In the genomic region with DNA sequence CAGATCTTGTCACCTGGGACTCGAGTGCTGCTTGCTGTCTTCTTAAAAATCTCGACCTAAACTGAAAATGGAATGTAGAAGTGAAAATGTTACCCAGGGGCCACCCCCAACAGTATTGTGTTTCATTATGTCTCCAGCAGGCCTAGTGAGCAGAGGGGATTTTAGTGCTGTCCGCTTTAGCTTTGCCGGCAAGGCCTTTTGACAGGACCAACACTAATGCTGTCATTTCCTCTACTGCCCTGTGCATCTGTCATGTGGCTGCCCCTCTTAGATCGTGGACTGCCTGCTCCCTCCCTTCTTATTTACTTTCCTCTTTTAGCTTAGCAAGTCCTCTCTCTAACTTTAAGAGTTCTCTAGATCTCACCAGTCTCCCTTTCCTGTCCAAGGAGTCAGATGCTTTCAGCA, we compare ENCODE assay signal across 9 cellular contexts.
DNase-seq lines count a peak whose midpoint lies in the region; ATAC-seq lines count a peak whose summit lies in the region.
"Had no signal": no experiment of that assay in that cellular context is flagged by ENCODE, and none has a peak within 500 bp of the region (broad histone marks: within the 10 kb centered on the region; RNA-seq: fewer than 3 reads in every experiment).

No MANE protein-coding gene starts in this region.

- H3K27me3 ChIP-seq in right cardiac atrium (ENCODE audit: control insufficient read depth, insufficient read depth): no peaks in the 10 kb centered on the region

- no peaks in the 10 kb centered on the region for H3K9me3 ChIP-seq in right cardiac atrium (ENCODE audit: control insufficient read depth, low read length)

- intact Hi-C loops in right cardiac atrium (cut with DNase I): no loop called here

- H3K27me3 Mint-ChIP-seq in activated CD8-positive, alpha-beta T cell treated with anti-CD3 and anti-CD28 coated beads, Interleukin-2, amount 10 ng/mL, durations not matched to agents 7 days and 5 days (ENCODE audit: low read depth): no peaks in the 10 kb centered on the region
- H3K27me3 Mint-ChIP-seq: central memory CD8-positive, alpha-beta T cell had no signal

- WGBS in right cardiac atrium: 54% methylated on average over 5 of the region's 5 CpGs

- no peaks in the 10 kb centered on the region for H3K4me1 ChIP-seq in right cardiac atrium (ENCODE audit: control insufficient read depth, insufficient read depth, low read length)

- H3K36me3 Mint-ChIP-seq in activated CD8-positive, alpha-beta T cell treated with anti-CD3 and anti-CD28 coated beads, Interleukin-2, amount 10 ng/mL, durations not matched to agents 7 days and 5 days (ENCODE audit: low read depth): no peaks in the 10 kb centered on the region

- ATAC-seq in GM18511 (IDR thresholded peaks at IDR 0.05; ENCODE audit: unreplicated experiment) (peak; percentile 99), GM21529 (IDR thresholded peaks at IDR 0.05; ENCODE audit: unreplicated experiment) (peak; percentile 100), HG03439 (IDR thresholded peaks at IDR 0.05; ENCODE audit: unreplicated experiment) (peak; percentile 98), right cardiac atrium (no peak)
- ATAC-seq in activated CD8-positive, alpha-beta T cell treated with anti-CD3 and anti-CD28 coated beads, Interleukin-2, amount 10 ng/mL, durations not matched to agents 7 days and 5 days: no peak

- no peak overlapping the region for H3K27ac ChIP-seq in right cardiac atrium (ENCODE audit: low read length)

- CTCF ChIA-PET in activated CD8-positive, alpha-beta T cell treated with anti-CD3 and anti-CD28 coated beads, Interleukin-2, amount 10 ng/mL, durations not matched to agents 7 days and 5 days (lab: Charles Lee): no interaction called here

- peak; percentile 66 for DNase-seq in left kidney (ENCODE audit: low read depth, low spot score)
- no peak for DNase-seq in activated CD8-positive, alpha-beta T cell treated with anti-CD3 and anti-CD28 coated beads, Interleukin-2, amount 10 ng/mL, durations not matched to agents 7 days and 5 days
- DNase-seq in NCI-H510A treated with DMSO at 0.1 percent for 48 hours (lab: John Stamatoyannopoulos, UW): no peak
- DNase-seq in C1 segment of cervical spinal cord (lab: John Stamatoyannopoulos, UW): no peak
- no peak for DNase-seq in right cardiac atrium

- H3K27ac Mint-ChIP-seq in activated CD8-positive, alpha-beta T cell treated with anti-CD3 and anti-CD28 coated beads, Interleukin-2, amount 10 ng/mL, durations not matched to agents 7 days and 5 days: no peak overlapping the region

- H3K4me3 ChIP-seq in right cardiac atrium (ENCODE audit: low read length): no peak overlapping the region

- H3K9me3 Mint-ChIP-seq in activated CD8-positive, alpha-beta T cell treated with anti-CD3 and anti-CD28 coated beads, Interleukin-2, amount 10 ng/mL, durations not matched to agents 7 days and 5 days (ENCODE audit: insufficient read depth): peaks cover 5% of the 10 kb centered on the region
- H3K9me3 Mint-ChIP-seq: central memory CD8-positive, alpha-beta T cell had no signal

- POLR2A ChIA-PET in activated CD8-positive, alpha-beta T cell treated with anti-CD3 and anti-CD28 coated beads, Interleukin-2, amount 10 ng/mL, durations not matched to agents 7 days and 5 days (lab: Charles Lee): no interaction called here

- H3K4me3 Mint-ChIP-seq in activated CD8-positive, alpha-beta T cell treated with anti-CD3 and anti-CD28 coated beads, Interleukin-2, amount 10 ng/mL, durations not matched to agents 7 days and 5 days: no peak overlapping the region
- H3K4me3 Mint-ChIP-seq: central memory CD8-positive, alpha-beta T cell had no signal

- no peaks in the 10 kb centered on the region for H3K4me1 Mint-ChIP-seq in activated CD8-positive, alpha-beta T cell treated with anti-CD3 and anti-CD28 coated beads, Interleukin-2, amount 10 ng/mL, durations not matched to agents 7 days and 5 days (ENCODE audit: low read depth)

Comparison
In these comparisons a context has a peak if more than half of its experiments do, and no peak if none do; other contexts are left out.
1. ATAC-seq: peak in GM18511 (single experiment), GM21529 (single experiment) and HG03439 (single experiment); none in activated CD8-positive, alpha-beta T cell treated with anti-CD3 and anti-CD28 coated beads, Interleukin-2, amount 10 ng/mL, durations not matched to agents 7 days and 5 days (single experiment) and right cardiac atrium (0 of 2).